ENCODE assay signal across 1 cellular context in the genomic region with DNA sequence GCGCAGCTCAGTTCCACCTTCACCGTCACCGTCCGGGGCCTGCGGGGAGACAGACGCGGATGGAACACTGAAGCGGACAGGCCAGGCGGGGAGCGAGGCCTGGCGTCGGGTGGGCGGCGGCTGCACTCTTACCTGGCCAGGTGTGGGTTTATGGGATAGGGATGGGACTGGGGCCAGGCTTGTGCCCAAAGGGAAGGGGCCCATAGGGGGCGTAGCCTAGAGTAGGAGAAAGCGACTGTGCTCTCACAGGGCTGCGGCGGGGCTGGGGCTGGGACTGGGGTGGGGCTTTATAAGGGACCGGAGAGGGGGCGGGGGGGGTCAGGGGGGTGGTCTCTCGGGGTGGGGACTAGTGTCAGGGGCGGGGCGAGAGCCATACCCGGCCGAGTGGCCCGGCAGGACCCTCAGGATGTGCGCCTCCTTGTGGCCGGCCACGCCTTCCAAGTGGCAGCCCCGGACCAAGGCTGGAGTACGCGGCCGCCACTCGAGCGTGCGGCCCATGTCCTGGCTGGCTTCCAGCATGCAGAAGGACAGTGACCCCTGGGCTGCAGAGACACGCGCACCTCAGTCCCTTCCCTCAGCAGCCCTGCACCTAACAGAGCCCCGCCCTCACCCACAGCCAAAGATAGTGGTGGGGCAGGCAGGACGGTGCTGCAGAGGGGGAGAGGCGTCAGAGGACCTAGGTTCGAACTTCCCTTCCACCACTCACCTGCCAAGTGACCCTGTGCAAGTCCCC.
A peak's percentile ranks its signal among the peaks of the same experiment; 100 is the strongest.
TF ChIP-seq lines count a peak whose summit lies in the region.

No MANE protein-coding gene starts in this region.

TF ChIP-seq in HepG2, 621 proteins besides CTCF, POLR2A, EP300 and RAD21 (continued from another document and continues in another):
- TF ChIP-seq, protein P1, sequence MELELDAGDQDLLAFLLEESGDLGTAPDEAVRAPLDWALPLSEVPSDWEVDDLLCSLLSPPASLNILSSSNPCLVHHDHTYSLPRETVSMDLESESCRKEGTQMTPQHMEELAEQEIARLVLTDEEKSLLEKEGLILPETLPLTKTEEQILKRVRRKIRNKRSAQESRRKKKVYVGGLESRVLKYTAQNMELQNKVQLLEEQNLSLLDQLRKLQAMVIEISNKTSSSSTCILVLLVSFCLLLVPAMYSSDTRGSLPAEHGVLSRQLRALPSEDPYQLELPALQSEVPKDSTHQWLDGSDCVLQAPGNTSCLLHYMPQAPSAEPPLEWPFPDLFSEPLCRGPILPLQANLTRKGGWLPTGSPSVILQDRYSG (CRISPR knock-in tag; IDR thresholded peaks at IDR 0.05), result no peak
- 0 out of 2 replicates have a peak, but pooled peaks have one; percentile 33 for TF ChIP-seq ARNT2 (CRISPR knock-in tag; IDR thresholded peaks at IDR 0.05; ENCODE audit: low read depth)
- TF ChIP-seq IRX3 (CRISPR knock-in tag; IDR thresholded peaks at IDR 0.05; ENCODE audit: borderline replicate concordance, low read depth), result no peak
- peak; percentile 34 for TF ChIP-seq TBX2 (CRISPR knock-in tag; IDR thresholded peaks at IDR 0.05; ENCODE audit: borderline replicate concordance)
- no peak for TF ChIP-seq ZNF891 (CRISPR knock-in tag; IDR thresholded peaks at IDR 0.05)
- no peak for TF ChIP-seq ZBTB8A (CRISPR knock-in tag; IDR thresholded peaks at IDR 0.05; ENCODE audit: borderline replicate concordance, low read depth)
- no peak for TF ChIP-seq RBM22 (optimal IDR thresholded peaks at IDR 0.05; ENCODE audit: low read length)
- TF ChIP-seq, protein P2, sequence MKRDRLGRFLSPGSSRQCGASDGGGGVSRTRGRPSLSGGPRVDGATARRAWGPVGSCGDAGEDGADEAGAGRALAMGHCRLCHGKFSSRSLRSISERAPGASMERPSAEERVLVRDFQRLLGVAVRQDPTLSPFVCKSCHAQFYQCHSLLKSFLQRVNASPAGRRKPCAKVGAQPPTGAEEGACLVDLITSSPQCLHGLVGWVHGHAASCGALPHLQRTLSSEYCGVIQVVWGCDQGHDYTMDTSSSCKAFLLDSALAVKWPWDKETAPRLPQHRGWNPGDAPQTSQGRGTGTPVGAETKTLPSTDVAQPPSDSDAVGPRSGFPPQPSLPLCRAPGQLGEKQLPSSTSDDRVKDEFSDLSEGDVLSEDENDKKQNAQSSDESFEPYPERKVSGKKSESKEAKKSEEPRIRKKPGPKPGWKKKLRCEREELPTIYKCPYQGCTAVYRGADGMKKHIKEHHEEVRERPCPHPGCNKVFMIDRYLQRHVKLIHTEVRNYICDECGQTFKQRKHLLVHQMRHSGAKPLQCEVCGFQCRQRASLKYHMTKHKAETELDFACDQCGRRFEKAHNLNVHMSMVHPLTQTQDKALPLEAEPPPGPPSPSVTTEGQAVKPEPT (CRISPR knock-in tag; IDR thresholded peaks at IDR 0.05; ENCODE audit: low read depth), result peak; percentile 25; the same call in 1 of the 2 replicates
- peak; percentile 89 for TF ChIP-seq HNRNPK (IDR thresholded peaks at IDR 0.05; ENCODE audit: low read depth, low read length, poor library complexity, severe bottlenecking)
- no peak for TF ChIP-seq ZNF496 (CRISPR knock-in tag; IDR thresholded peaks at IDR 0.05; ENCODE audit: insufficient replicate concordance)
- TF ChIP-seq KDM5B (CRISPR knock-in tag; IDR thresholded peaks at IDR 0.05; ENCODE audit: borderline replicate concordance), result no peak
- TF ChIP-seq HDAC2 (CRISPR knock-in tag; IDR thresholded peaks at IDR 0.05), result peak; percentile 60
- TF ChIP-seq ZNF577 (CRISPR knock-in tag; IDR thresholded peaks at IDR 0.05; ENCODE audit: borderline replicate concordance, low read depth), result no peak
- no peak for TF ChIP-seq NPAS2 (CRISPR knock-in tag; IDR thresholded peaks at IDR 0.05; ENCODE audit: borderline replicate concordance)
- 0 out of 2 replicates have a peak, but pooled peaks have one; percentile 52 for TF ChIP-seq HDAC1 (CRISPR knock-in tag; IDR thresholded peaks at IDR 0.05)
- TF ChIP-seq, protein P3, sequence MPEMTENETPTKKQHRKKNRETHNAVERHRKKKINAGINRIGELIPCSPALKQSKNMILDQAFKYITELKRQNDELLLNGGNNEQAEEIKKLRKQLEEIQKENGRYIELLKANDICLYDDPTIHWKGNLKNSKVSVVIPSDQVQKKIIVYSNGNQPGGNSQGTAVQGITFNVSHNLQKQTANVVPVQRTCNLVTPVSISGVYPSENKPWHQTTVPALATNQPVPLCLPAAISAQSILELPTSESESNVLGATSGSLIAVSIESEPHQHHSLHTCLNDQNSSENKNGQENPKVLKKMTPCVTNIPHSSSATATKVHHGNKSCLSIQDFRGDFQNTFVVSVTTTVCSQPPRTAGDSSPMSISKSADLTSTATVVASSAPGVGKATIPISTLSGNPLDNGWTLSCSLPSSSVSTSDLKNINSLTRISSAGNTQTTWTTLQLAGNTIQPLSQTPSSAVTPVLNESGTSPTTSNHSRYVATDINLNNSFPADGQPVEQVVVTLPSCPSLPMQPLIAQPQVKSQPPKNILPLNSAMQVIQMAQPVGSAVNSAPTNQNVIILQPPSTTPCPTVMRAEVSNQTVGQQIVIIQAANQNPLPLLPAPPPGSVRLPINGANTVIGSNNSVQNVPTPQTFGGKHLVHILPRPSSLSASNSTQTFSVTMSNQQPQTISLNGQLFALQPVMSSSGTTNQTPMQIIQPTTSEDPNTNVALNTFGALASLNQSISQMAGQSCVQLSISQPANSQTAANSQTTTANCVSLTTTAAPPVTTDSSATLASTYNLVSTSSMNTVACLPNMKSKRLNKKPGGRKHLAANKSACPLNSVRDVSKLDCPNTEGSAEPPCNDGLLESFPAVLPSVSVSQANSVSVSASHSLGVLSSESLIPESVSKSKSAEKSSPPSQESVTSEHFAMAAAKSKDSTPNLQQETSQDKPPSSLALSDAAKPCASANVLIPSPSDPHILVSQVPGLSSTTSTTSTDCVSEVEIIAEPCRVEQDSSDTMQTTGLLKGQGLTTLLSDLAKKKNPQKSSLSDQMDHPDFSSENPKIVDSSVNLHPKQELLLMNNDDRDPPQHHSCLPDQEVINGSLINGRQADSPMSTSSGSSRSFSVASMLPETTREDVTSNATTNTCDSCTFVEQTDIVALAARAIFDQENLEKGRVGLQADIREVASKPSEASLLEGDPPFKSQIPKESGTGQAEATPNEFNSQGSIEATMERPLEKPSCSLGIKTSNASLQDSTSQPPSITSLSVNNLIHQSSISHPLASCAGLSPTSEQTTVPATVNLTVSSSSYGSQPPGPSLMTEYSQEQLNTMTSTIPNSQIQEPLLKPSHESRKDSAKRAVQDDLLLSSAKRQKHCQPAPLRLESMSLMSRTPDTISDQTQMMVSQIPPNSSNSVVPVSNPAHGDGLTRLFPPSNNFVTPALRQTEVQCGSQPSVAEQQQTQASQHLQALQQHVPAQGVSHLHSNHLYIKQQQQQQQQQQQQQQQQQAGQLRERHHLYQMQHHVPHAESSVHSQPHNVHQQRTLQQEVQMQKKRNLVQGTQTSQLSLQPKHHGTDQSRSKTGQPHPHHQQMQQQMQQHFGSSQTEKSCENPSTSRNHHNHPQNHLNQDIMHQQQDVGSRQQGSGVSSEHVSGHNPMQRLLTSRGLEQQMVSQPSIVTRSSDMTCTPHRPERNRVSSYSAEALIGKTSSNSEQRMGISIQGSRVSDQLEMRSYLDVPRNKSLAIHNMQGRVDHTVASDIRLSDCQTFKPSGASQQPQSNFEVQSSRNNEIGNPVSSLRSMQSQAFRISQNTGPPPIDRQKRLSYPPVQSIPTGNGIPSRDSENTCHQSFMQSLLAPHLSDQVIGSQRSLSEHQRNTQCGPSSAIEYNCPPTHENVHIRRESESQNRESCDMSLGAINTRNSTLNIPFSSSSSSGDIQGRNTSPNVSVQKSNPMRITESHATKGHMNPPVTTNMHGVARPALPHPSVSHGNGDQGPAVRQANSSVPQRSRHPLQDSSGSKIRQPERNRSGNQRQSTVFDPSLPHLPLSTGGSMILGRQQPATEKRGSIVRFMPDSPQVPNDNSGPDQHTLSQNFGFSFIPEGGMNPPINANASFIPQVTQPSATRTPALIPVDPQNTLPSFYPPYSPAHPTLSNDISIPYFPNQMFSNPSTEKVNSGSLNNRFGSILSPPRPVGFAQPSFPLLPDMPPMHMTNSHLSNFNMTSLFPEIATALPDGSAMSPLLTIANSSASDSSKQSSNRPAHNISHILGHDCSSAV (CRISPR knock-in tag; IDR thresholded peaks at IDR 0.05; ENCODE audit: borderline replicate concordance), result no peak
- no peak for TF ChIP-seq TOPORS (CRISPR knock-in tag; IDR thresholded peaks at IDR 0.05)
- TF ChIP-seq, protein P4, sequence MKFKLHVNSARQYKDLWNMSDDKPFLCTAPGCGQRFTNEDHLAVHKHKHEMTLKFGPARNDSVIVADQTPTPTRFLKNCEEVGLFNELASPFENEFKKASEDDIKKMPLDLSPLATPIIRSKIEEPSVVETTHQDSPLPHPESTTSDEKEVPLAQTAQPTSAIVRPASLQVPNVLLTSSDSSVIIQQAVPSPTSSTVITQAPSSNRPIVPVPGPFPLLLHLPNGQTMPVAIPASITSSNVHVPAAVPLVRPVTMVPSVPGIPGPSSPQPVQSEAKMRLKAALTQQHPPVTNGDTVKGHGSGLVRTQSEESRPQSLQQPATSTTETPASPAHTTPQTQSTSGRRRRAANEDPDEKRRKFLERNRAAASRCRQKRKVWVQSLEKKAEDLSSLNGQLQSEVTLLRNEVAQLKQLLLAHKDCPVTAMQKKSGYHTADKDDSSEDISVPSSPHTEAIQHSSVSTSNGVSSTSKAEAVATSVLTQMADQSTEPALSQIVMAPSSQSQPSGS (CRISPR knock-in tag; IDR thresholded peaks at IDR 0.05), result no peak; the same call in 1 of the 2 replicates
- TF ChIP-seq, protein P5, sequence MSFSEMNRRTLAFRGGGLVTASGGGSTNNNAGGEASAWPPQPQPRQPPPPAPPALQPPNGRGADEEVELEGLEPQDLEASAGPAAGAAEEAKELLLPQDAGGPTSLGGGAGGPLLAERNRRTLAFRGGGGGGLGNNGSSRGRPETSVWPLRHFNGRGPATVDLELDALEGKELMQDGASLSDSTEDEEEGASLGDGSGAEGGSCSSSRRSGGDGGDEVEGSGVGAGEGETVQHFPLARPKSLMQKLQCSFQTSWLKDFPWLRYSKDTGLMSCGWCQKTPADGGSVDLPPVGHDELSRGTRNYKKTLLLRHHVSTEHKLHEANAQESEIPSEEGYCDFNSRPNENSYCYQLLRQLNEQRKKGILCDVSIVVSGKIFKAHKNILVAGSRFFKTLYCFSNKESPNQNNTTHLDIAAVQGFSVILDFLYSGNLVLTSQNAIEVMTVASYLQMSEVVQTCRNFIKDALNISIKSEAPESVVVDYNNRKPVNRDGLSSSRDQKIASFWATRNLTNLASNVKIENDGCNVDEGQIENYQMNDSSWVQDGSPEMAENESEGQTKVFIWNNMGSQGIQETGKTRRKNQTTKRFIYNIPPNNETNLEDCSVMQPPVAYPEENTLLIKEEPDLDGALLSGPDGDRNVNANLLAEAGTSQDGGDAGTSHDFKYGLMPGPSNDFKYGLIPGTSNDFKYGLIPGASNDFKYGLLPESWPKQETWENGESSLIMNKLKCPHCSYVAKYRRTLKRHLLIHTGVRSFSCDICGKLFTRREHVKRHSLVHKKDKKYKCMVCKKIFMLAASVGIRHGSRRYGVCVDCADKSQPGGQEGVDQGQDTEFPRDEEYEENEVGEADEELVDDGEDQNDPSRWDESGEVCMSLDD (CRISPR knock-in tag; IDR thresholded peaks at IDR 0.05; ENCODE audit: borderline replicate concordance), result no peak
- no peak for TF ChIP-seq WIZ (CRISPR knock-in tag; IDR thresholded peaks at IDR 0.05)
- TF ChIP-seq ATF7-NPFF (CRISPR knock-in tag; IDR thresholded peaks at IDR 0.05; ENCODE audit: low read depth), result 0 out of 2 replicates have a peak, but pooled peaks have one; percentile 38
- no peak for TF ChIP-seq TMF1 (CRISPR knock-in tag; IDR thresholded peaks at IDR 0.05; ENCODE audit: low read depth)
- no peak for TF ChIP-seq NR3C1 (CRISPR knock-in tag; IDR thresholded peaks at IDR 0.05)
- TF ChIP-seq, protein P6, sequence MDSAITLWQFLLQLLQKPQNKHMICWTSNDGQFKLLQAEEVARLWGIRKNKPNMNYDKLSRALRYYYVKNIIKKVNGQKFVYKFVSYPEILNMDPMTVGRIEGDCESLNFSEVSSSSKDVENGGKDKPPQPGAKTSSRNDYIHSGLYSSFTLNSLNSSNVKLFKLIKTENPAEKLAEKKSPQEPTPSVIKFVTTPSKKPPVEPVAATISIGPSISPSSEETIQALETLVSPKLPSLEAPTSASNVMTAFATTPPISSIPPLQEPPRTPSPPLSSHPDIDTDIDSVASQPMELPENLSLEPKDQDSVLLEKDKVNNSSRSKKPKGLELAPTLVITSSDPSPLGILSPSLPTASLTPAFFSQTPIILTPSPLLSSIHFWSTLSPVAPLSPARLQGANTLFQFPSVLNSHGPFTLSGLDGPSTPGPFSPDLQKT (CRISPR knock-in tag; IDR thresholded peaks at IDR 0.05; ENCODE audit: borderline replicate concordance), result no peak
- TF ChIP-seq, protein P7, sequence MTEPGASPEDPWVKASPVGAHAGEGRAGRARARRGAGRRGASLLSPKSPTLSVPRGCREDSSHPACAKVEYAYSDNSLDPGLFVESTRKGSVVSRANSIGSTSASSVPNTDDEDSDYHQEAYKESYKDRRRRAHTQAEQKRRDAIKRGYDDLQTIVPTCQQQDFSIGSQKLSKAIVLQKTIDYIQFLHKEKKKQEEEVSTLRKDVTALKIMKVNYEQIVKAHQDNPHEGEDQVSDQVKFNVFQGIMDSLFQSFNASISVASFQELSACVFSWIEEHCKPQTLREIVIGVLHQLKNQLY (CRISPR knock-in tag; IDR thresholded peaks at IDR 0.05), result 0 out of 2 replicates have a peak, but pooled peaks have one; percentile 43
- no peak for TF ChIP-seq NFIC (IDR thresholded peaks at IDR 0.05; ENCODE audit: low read length)
- TF ChIP-seq ZNF782 (CRISPR knock-in tag; IDR thresholded peaks at IDR 0.05; ENCODE audit: borderline replicate concordance), result no peak
- no peak for TF ChIP-seq ZNF660 (CRISPR knock-in tag; IDR thresholded peaks at IDR 0.05; ENCODE audit: borderline replicate concordance, low read depth)
- TF ChIP-seq DMAP1 (CRISPR knock-in tag; IDR thresholded peaks at IDR 0.05), result 0 out of 2 replicates have a peak, but pooled peaks have one; percentile 31
